Comparison of ENCODE assay signal across 33 cellular contexts in genomic region chr18:22045221-22045918, GRCh38.
A peak's percentile ranks its signal among the peaks of the same experiment; 100 is the strongest.
DNase-seq lines count a peak whose midpoint lies in the region; TF ChIP-seq lines count a peak whose summit lies in the region.
"Had no signal": no experiment of that assay in that cellular context is flagged by ENCODE, and none has a peak within 500 bp of the region (broad histone marks: within the 10 kb centered on the region; RNA-seq: fewer than 3 reads in every experiment).

No MANE protein-coding gene starts in this region.

- CTCF ChIA-PET in Caco-2 (lab: Charles Lee) = interaction anchor here (0.6 to 1.5 kb wide), 5 partner anchors 25 to 517 kb away, joined by 3 to 8 read pairs (median 6); no protein-coding TSS in a partner anchor

- H3K9me3 ChIP-seq in Caco-2 (0 out of 2 replicates have a peak, but pooled peaks cover 3% of the 10 kb centered on the region), MM.1S (replicated peaks; ENCODE audit: insufficient read depth, low read length) (no peaks in the 10 kb centered on the region)
- H3K9me3 ChIP-seq in effector memory CD4-positive, alpha-beta T cell (ENCODE audit: control insufficient read depth, low read length) = no peaks in the 10 kb centered on the region
- H3K9me3 ChIP-seq: A549, gastroesophageal sphincter, SJCRH30, upper lobe of right lung had no signal

- peak overlapping the region; percentile 95 for H3K27ac ChIP-seq in VCaP
- no peak overlapping the region for H3K27ac ChIP-seq in mesendoderm (ENCODE audit: low read depth, low read length)
- no peak overlapping the region for H3K27ac ChIP-seq in rectal smooth muscle tissue (ENCODE audit: low read depth, low read length)
- no peak overlapping the region for H3K27ac ChIP-seq in effector memory CD4-positive, alpha-beta T cell (ENCODE audit: insufficient read depth, low read length, poor library complexity, severe bottlenecking)
- H3K27ac ChIP-seq in MM.1S (ENCODE audit: low read length) = no peak overlapping the region
- H3K27ac ChIP-seq: A549, dorsolateral prefrontal cortex, gastroesophageal sphincter, SJCRH30, upper lobe of right lung, WERI-Rb-1 had no signal

- no peaks in the 10 kb centered on the region for H3K27me3 ChIP-seq in Caco-2 (replicated peaks; ENCODE audit: control insufficient read depth, insufficient read depth, low read length)
- H3K27me3 ChIP-seq in mesendoderm (ENCODE audit: insufficient read depth, low read length, poor library complexity) = no peaks in the 10 kb centered on the region
- no peaks in the 10 kb centered on the region for H3K27me3 ChIP-seq in rectal smooth muscle tissue (ENCODE audit: control insufficient read depth, insufficient read depth, low read length)
- no peaks in the 10 kb centered on the region for H3K27me3 ChIP-seq in effector memory CD4-positive, alpha-beta T cell (replicated peaks; ENCODE audit: control insufficient read depth, insufficient read depth, low read length, poor library complexity, severe bottlenecking)
- no peaks in the 10 kb centered on the region for H3K27me3 ChIP-seq in MM.1S (replicated peaks; ENCODE audit: insufficient read depth, low read length)
- H3K27me3 ChIP-seq: SJCRH30, upper lobe of right lung had no signal

- no peak overlapping the region for H2AFZ ChIP-seq in MM.1S (ENCODE audit: low read length)

- H3K79me2 ChIP-seq in mesendoderm (ENCODE audit: control insufficient read depth, insufficient read depth, low read length) (no peaks in the 10 kb centered on the region), MM.1S (ENCODE audit: low read length) (no peaks in the 10 kb centered on the region)

- peak overlapping the region; percentile 37 for H4K5ac ChIP-seq in mesendoderm (ENCODE audit: low read length)

- H3K4ac ChIP-seq in mesendoderm (ENCODE audit: low read depth, low read length) = peak overlapping the region; percentile 56

- H3K36me3 Mint-ChIP-seq in Caco-2 (ENCODE audit: insufficient read depth, unreplicated experiment) (peaks cover 16% of the 10 kb centered on the region), mesothelial cell of epicardium (no peaks in the 10 kb centered on the region)
- H3K36me3 Mint-ChIP-seq: activated naive CD4-positive, alpha-beta T cell treated with anti-CD3 and anti-CD28 coated beads, Interleukin-2, amount 50 U/mL, for 24 hours; CD4-positive, CD25-positive, alpha-beta regulatory T cell; naive B cell; stimulated activated naive B cell treated with anti-CD40 and anti-IgM and Interleukin-4, amounts not matched to agents 10 μg/mL and 1 μg/mL and 100 μg/mL, for 72 hours had no signal

- no peak overlapping the region for H3K4me2 ChIP-seq in mesendoderm (ENCODE audit: low read length)
- H3K4me2 ChIP-seq in MM.1S (ENCODE audit: low read depth, low read length) = no peak overlapping the region
- H3K4me2 ChIP-seq: A549 had no signal

- H3K23ac ChIP-seq in mesendoderm (ENCODE audit: low read length) = no peak overlapping the region

- peak overlapping the region; percentile 49 for H3K56ac ChIP-seq in mesendoderm (ENCODE audit: low read length)

- H3K18ac ChIP-seq in mesendoderm (ENCODE audit: low read length) = peak overlapping the region; percentile 29

- BruUV-seq in Caco-2 (replicated peaks; lab: Mats Ljungman, UMichigan) = no TSS peak

- peak overlapping the region; percentile 89 for H3K27ac Mint-ChIP-seq in Caco-2 (ENCODE audit: unreplicated experiment)
- H3K27ac Mint-ChIP-seq in mesothelial cell of epicardium = no peak overlapping the region
- H3K27ac Mint-ChIP-seq: activated CD4-positive, alpha-beta T cell treated with anti-CD3 and anti-CD28 coated beads, Interleukin-2, amount 10 ng/mL, durations not matched to agents 24 days and 14 days; activated naive CD4-positive, alpha-beta T cell treated with anti-CD3 and anti-CD28 coated beads, Interleukin-2, amount 50 U/mL, for 24 hours; activated T-helper 2 cell treated with anti-CD3 and anti-CD28 coated beads, Interferon-gamma antibody, Interleukin-2, Interleukin-4, amounts not matched to agents 10 μg/mL and 5 μg/mL and 100 μg/mL, durations not matched to agents 14 hours and 24 hours and 36 hours; stimulated activated naive B cell treated with anti-CD40 and anti-IgM and Interleukin-4, amounts not matched to agents 10 μg/mL and 1 μg/mL and 100 μg/mL, for 72 hours had no signal

- no peaks in the 10 kb centered on the region for H3F3A ChIP-seq in MM.1S (ENCODE audit: insufficient read depth, low read length)

- no peaks in the 10 kb centered on the region for H3K9me2 ChIP-seq in MM.1S (replicated peaks; ENCODE audit: insufficient read depth, low read length)

- peak overlapping the region; percentile 17 for H3K9ac ChIP-seq in mesendoderm (ENCODE audit: low read length)
- H3K9ac ChIP-seq in rectal smooth muscle tissue (ENCODE audit: low read length) = no peak overlapping the region
- H3K9ac ChIP-seq in MM.1S (ENCODE audit: low read length) = no peak overlapping the region

- H3K27me3 Mint-ChIP-seq in Caco-2 (ENCODE audit: insufficient read depth, unreplicated experiment) (no peaks in the 10 kb centered on the region), mesothelial cell of epicardium (ENCODE audit: low read depth) (peaks cover 23% of the 10 kb centered on the region)
- H3K27me3 Mint-ChIP-seq: activated CD4-positive, alpha-beta T cell treated with anti-CD3 and anti-CD28 coated beads, Interleukin-2, amount 10 ng/mL, durations not matched to agents 24 days and 14 days; activated naive CD4-positive, alpha-beta T cell treated with anti-CD3 and anti-CD28 coated beads, Interleukin-2, amount 50 U/mL, for 24 hours; CD4-positive, CD25-positive, alpha-beta regulatory T cell; stimulated activated naive B cell treated with anti-CD40 and anti-IgM and Interleukin-4, amounts not matched to agents 10 μg/mL and 1 μg/mL and 100 μg/mL, for 72 hours had no signal

- H3K4me3 ChIP-seq in Caco-2 (ENCODE audit: low read depth, low read length) (0 out of 2 replicates have a peak overlapping the region, but pooled peaks have one; percentile 2), mesendoderm (ENCODE audit: low read length) (no peak overlapping the region), rectal smooth muscle tissue (ENCODE audit: low read length) (peak overlapping the region; percentile 10), MM.1S (ENCODE audit: low read length) (no peak overlapping the region)
- H3K4me3 ChIP-seq in effector memory CD4-positive, alpha-beta T cell (ENCODE audit: insufficient read depth, low read depth, low read length, poor library complexity, severe bottlenecking) = no peak overlapping the region
- H3K4me3 ChIP-seq: A549, dorsolateral prefrontal cortex, gastroesophageal sphincter, GM12878, SJCRH30, upper lobe of right lung had no signal

- H3K9me3 Mint-ChIP-seq in Caco-2 (ENCODE audit: unreplicated experiment) (peaks cover 2% of the 10 kb centered on the region), mesothelial cell of epicardium (peaks cover 4% of the 10 kb centered on the region)
- H3K9me3 Mint-ChIP-seq: activated CD4-positive, alpha-beta T cell treated with anti-CD3 and anti-CD28 coated beads, Interleukin-2, amount 10 ng/mL, durations not matched to agents 24 days and 14 days; activated naive CD4-positive, alpha-beta T cell treated with anti-CD3 and anti-CD28 coated beads, Interleukin-2, amount 50 U/mL, for 24 hours; activated T-helper 2 cell treated with anti-CD3 and anti-CD28 coated beads, Interferon-gamma antibody, Interleukin-2, Interleukin-4, amounts not matched to agents 10 μg/mL and 5 μg/mL and 100 μg/mL, durations not matched to agents 14 hours and 24 hours and 36 hours; stimulated activated naive B cell treated with anti-CD40 and anti-IgM and Interleukin-4, amounts not matched to agents 10 μg/mL and 1 μg/mL and 100 μg/mL, for 72 hours had no signal

- H4K8ac ChIP-seq in mesendoderm (ENCODE audit: low read depth, low read length) = no peak overlapping the region

- POLR2A ChIA-PET in Caco-2 (lab: Charles Lee) = interaction anchor here (0.6 to 2.3 kb wide), 9 partner anchors 12 to 124 kb away, joined by 3 to 17 read pairs (median 5); partner anchors contain the start of gene GATA6

- no CpG with 5 or more reads among the region's 6 CpGs for WGBS in mesendoderm (ENCODE audit: extremely low coverage, insufficient coverage, low lambda C conversion rate)

- no peak overlapping the region for H2AK5ac ChIP-seq in mesendoderm (ENCODE audit: low read length)

- peak; percentile 84 to 88 for DNase-seq in Caco-2
- no peak for DNase-seq in mesendoderm
- DNase-seq in NCI-H748 (lab: John Stamatoyannopoulos, UW; ENCODE audit: unreplicated experiment) = no peak
- DNase-seq in mesothelial cell of epicardium (ENCODE audit: low spot score in 2 of 2, unreplicated experiment in 2 of 2) = no peak
- DNase-seq in effector memory CD4-positive, alpha-beta T cell = no peak
- DNase-seq in MM.1S = no peak
- DNase-seq: activated CD4-positive, alpha-beta T cell treated with anti-CD3 and anti-CD28 coated beads, Interleukin-2, amount 10 ng/mL, durations not matched to agents 24 days and 14 days; activated CD8-positive, alpha-beta memory T cell treated with anti-CD3 and anti-CD28 coated beads for 24 hours; activated T-cell treated with anti-CD3 and anti-CD28 coated beads for 4 hours; amygdala; CD4-positive, CD25-positive, alpha-beta regulatory T cell; dorsolateral prefrontal cortex; H7; IMR-90; kidney glomerular epithelial cell; naive B cell; NCI-H1048; NCI-H1694 treated with DMSO at 0.1 percent for 48 hours; NCI-H446 treated with DMSO at 0.1 percent for 48 hours; NCI-H82; nucleus accumbens; SJCRH30; stimulated activated naive B cell treated with anti-CD40 and anti-IgM and Interleukin-4, amounts not matched to agents 10 μg/mL and 1 μg/mL and 100 μg/mL, for 72 hours; T-helper 9 cell; upper lobe of right lung; WERI-Rb-1 had no signal

- H3K4me1 Mint-ChIP-seq in Caco-2 (ENCODE audit: low read depth, unreplicated experiment) (peaks cover 75% of the 10 kb centered on the region), mesothelial cell of epicardium (peaks cover 10% of the 10 kb centered on the region)
- H3K4me1 Mint-ChIP-seq: activated CD4-positive, alpha-beta T cell treated with anti-CD3 and anti-CD28 coated beads, Interleukin-2, amount 10 ng/mL, durations not matched to agents 24 days and 14 days; activated naive CD4-positive, alpha-beta T cell treated with anti-CD3 and anti-CD28 coated beads, Interleukin-2, amount 50 U/mL, for 24 hours; CD4-positive, CD25-positive, alpha-beta regulatory T cell; naive B cell; stimulated activated naive B cell treated with anti-CD40 and anti-IgM and Interleukin-4, amounts not matched to agents 10 μg/mL and 1 μg/mL and 100 μg/mL, for 72 hours had no signal

- H3K4me1 ChIP-seq in Caco-2 = peaks cover 88% of the 10 kb centered on the region
- peaks cover 14% of the 10 kb centered on the region for H3K4me1 ChIP-seq in mesendoderm (ENCODE audit: control insufficient read depth, low read depth, low read length)
- no peaks in the 10 kb centered on the region for H3K4me1 ChIP-seq in rectal smooth muscle tissue (ENCODE audit: control insufficient read depth, insufficient read depth, low read length)
- no peaks in the 10 kb centered on the region for H3K4me1 ChIP-seq in effector memory CD4-positive, alpha-beta T cell (ENCODE audit: control insufficient read depth, insufficient read depth, low read length, poor library complexity, severe bottlenecking)
- no peaks in the 10 kb centered on the region for H3K4me1 ChIP-seq in MM.1S (ENCODE audit: low read length)
- H3K4me1 ChIP-seq: gastroesophageal sphincter, SJCRH30, upper lobe of right lung had no signal

- H4K20me1 ChIP-seq in MM.1S (ENCODE audit: insufficient read depth, low read length) = no peaks in the 10 kb centered on the region

- no peak overlapping the region for H2BK15ac ChIP-seq in mesendoderm (replicated peaks; ENCODE audit: low read depth)

- no peak overlapping the region for H2BK5ac ChIP-seq in mesendoderm (ENCODE audit: low read length)

- H3K4me3 Mint-ChIP-seq in Caco-2 (ENCODE audit: unreplicated experiment) = peak overlapping the region; percentile 71
- no peak overlapping the region for H3K4me3 Mint-ChIP-seq in mesothelial cell of epicardium
- H3K4me3 Mint-ChIP-seq: activated CD4-positive, alpha-beta T cell treated with anti-CD3 and anti-CD28 coated beads, Interleukin-2, amount 10 ng/mL, durations not matched to agents 24 days and 14 days; activated naive CD4-positive, alpha-beta T cell treated with anti-CD3 and anti-CD28 coated beads, Interleukin-2, amount 50 U/mL, for 24 hours; CD4-positive, CD25-positive, alpha-beta regulatory T cell; naive B cell; stimulated activated naive B cell treated with anti-CD40 and anti-IgM and Interleukin-4, amounts not matched to agents 10 μg/mL and 1 μg/mL and 100 μg/mL, for 72 hours had no signal

- TF ChIP-seq CTCF in Caco-2 (IDR thresholded peaks at IDR 0.05; ENCODE audit: insufficient read depth in 1 of 2, low read depth in 1 of 2, low read length in 1 of 2, severe bottlenecking in 1 of 2, unreplicated experiment in 1 of 2) (no peak), VCaP (conservative IDR thresholded peaks at IDR 0.05) (no peak), mesothelial cell of epicardium (IDR thresholded peaks at IDR 0.05; ENCODE audit: unreplicated experiment) (no peak), MM.1S (IDR thresholded peaks at IDR 0.05; ENCODE audit: low read length) (no peak)

- intact Hi-C loops in Caco-2 (cut with micrococcal nuclease; ENCODE audit: unreplicated experiment) = loop anchor here (1.0 to 2.0 kb wide), 4 partner anchors 25 to 123 kb away; partner anchors contain the start of gene GATA6

- H3K36me3 ChIP-seq in Caco-2 (ENCODE audit: control insufficient read depth, insufficient read depth, low read length) (no peaks in the 10 kb centered on the region), mesendoderm (ENCODE audit: control insufficient read depth, insufficient read depth, low read length) (no peaks in the 10 kb centered on the region), rectal smooth muscle tissue (ENCODE audit: control insufficient read depth, insufficient read depth, low read length) (no peaks in the 10 kb centered on the region), MM.1S (replicated peaks; ENCODE audit: insufficient read depth, low read length) (no peaks in the 10 kb centered on the region)
- no peaks in the 10 kb centered on the region for H3K36me3 ChIP-seq in effector memory CD4-positive, alpha-beta T cell (ENCODE audit: control insufficient read depth, insufficient read depth, low read length)
- H3K36me3 ChIP-seq: gastroesophageal sphincter, SJCRH30, upper lobe of right lung, WERI-Rb-1 had no signal

- no peaks in the 10 kb centered on the region for H3K79me1 ChIP-seq in mesendoderm (ENCODE audit: low read length)

- H2BK120ac ChIP-seq in mesendoderm (ENCODE audit: low read depth, low read length) = peak overlapping the region; percentile 31

Comparison
In these comparisons a context has a peak if more than half of its experiments do, and no peak if none do; other contexts are left out.
1. DNase-seq: peak in Caco-2 (2 of 2); none in mesendoderm (single experiment), NCI-H748 (single experiment), mesothelial cell of epicardium (0 of 2), effector memory CD4-positive, alpha-beta T cell (0 of 3) and MM.1S (single experiment).
2. H3K4me3 ChIP-seq: peak in Caco-2 (single experiment) and rectal smooth muscle tissue (single experiment); none in mesendoderm (single experiment), effector memory CD4-positive, alpha-beta T cell (single experiment) and MM.1S (single experiment).